Comparison of ENCODE assay signal across 23 cellular contexts in genomic region chr4:124839786-124840390, GRCh38.
DNase-seq lines count a peak whose midpoint lies in the region; ATAC-seq and TF ChIP-seq lines count a peak whose summit lies in the region.
"Had no signal": no experiment of that assay in that cellular context is flagged by ENCODE, and none has a peak within 500 bp of the region (broad histone marks: within the 10 kb centered on the region; RNA-seq: fewer than 3 reads in every experiment).

No MANE protein-coding gene starts in this region.

- ATAC-seq in HG02642 (IDR thresholded peaks at IDR 0.05; ENCODE audit: poor library complexity, unreplicated experiment): no peak

- intact Hi-C loops in thyroid gland (cut with DNase I): no loop called here

- H3K27ac ChIP-seq in tibial nerve (no peak overlapping the region), thyroid gland (no peak overlapping the region)
- H3K27ac ChIP-seq: 22Rv1; BLaER1 treated with 17β-estradiol and CSF1 and Interleukin-3, amounts not matched to agents 10 nM and 100 nM; Peyer's patch had no signal

- H3K4me3 ChIP-seq in fibroblast of pulmonary artery (replicated peaks; ENCODE audit: low read depth, low read length) (no peak overlapping the region), tibial nerve (no peak overlapping the region), thyroid gland (replicated peaks in 1 of 3) (no peak overlapping the region)
- H3K4me3 ChIP-seq: BLaER1 treated with 17β-estradiol and CSF1 and Interleukin-3, amounts not matched to agents 10 nM and 100 nM; Peyer's patch had no signal

- H3K9me3 ChIP-seq in tibial nerve (peaks cover 0 to 44% (median 6%) of the 10 kb centered on the region in 4 donors), thyroid gland (no peaks in the 10 kb centered on the region)

- no peaks in the 10 kb centered on the region for H3K4me1 ChIP-seq in tibial nerve
- no peaks in the 10 kb centered on the region for H3K4me1 ChIP-seq in thyroid gland
- H3K4me1 ChIP-seq: BLaER1 treated with 17β-estradiol and CSF1 and Interleukin-3, amounts not matched to agents 10 nM and 100 nM; Caco-2; Peyer's patch had no signal

- TF ChIP-seq CTCF in fibroblast of pulmonary artery (IDR thresholded peaks at IDR 0.05; ENCODE audit: low read length, missing control alignments) (no peak), tibial nerve (IDR thresholded peaks at IDR 0.05) (no peak), thyroid gland (IDR thresholded peaks at IDR 0.05) (no peak)

- DNase-seq in DMS 273 (lab: John Stamatoyannopoulos, UW; ENCODE audit: unreplicated experiment): peak; percentile 1
- no peak for DNase-seq in DMS 273 treated with DMSO at 0.1 percent for 48 hours (lab: John Stamatoyannopoulos, UW)
- DNase-seq in astrocyte of the hippocampus (ENCODE audit: low read depth, low spot score): peak; percentile 2
- peak; percentile 8 for DNase-seq in fibroblast of pulmonary artery (ENCODE audit: low read depth)
- DNase-seq in hypothalamus (lab: John Stamatoyannopoulos, UW): no peak
- no peak for DNase-seq in tibial nerve (ENCODE audit: low spot score in 2 of 2)
- DNase-seq in thyroid gland: no peak
- DNase-seq: Caco-2; CD4-positive, alpha-beta memory T cell; EL; GF-D8; H7; KG1; NCI-H1092; NCI-H1436; NCI-H187 treated with DMSO at 0.1 percent for 48 hours; NCI-H2107; NCI-H446 treated with DMSO at 0.1 percent for 48 hours; NCI-H774; Peyer's patch had no signal

- no peaks in the 10 kb centered on the region for H3K27me3 ChIP-seq in tibial nerve
- no peaks in the 10 kb centered on the region for H3K27me3 ChIP-seq in thyroid gland
- H3K27me3 ChIP-seq: BLaER1 treated with 17β-estradiol and CSF1 and Interleukin-3, amounts not matched to agents 10 nM and 100 nM; Peyer's patch had no signal

- WGBS in tibial nerve, 2 donors: 80 to 83% methylated on average over 3 of the region's 3 CpGs
- 78 to 87% methylated on average over 3 of the region's 3 CpGs for WGBS in thyroid gland, 2 donors

- TF ChIP-seq EP300 in tibial nerve (IDR thresholded peaks at IDR 0.05): no peak

- H3K36me3 ChIP-seq in tibial nerve (no peaks in the 10 kb centered on the region), thyroid gland (no peaks in the 10 kb centered on the region)
- H3K36me3 ChIP-seq: BLaER1 treated with 17β-estradiol and CSF1 and Interleukin-3, amounts not matched to agents 10 nM and 100 nM; Peyer's patch had no signal

- TF ChIP-seq POLR2A in tibial nerve (IDR thresholded peaks at IDR 0.05) (no peak), thyroid gland (IDR thresholded peaks at IDR 0.05) (no peak)

Comparison
In these comparisons a context has a peak if more than half of its experiments do, and no peak if none do; other contexts are left out.
1. DNase-seq: peak in DMS 273 (single experiment), astrocyte of the hippocampus (single experiment) and fibroblast of pulmonary artery (single experiment); none in DMS 273 treated with DMSO at 0.1 percent for 48 hours (single experiment), hypothalamus (0 of 51), tibial nerve (0 of 2) and thyroid gland (0 of 2).